In genomic region chr7:16754869-16755317, GRCh38 we compare ENCODE assay signal across 9 cellular contexts. TPM values are rescaled to one million over a fixed set of nuclear protein-coding genes. Genes with fewer than 3 reads are reported as not detected.
DNase-seq lines count a peak whose midpoint lies in the region; ATAC-seq and TF ChIP-seq lines count a peak whose summit lies in the region.
"Had no signal": no experiment of that assay in that cellular context is flagged by ENCODE, and none has a peak within 500 bp of the region (broad histone marks: within the 10 kb centered on the region; RNA-seq: fewer than 3 reads in every experiment).

No MANE protein-coding gene starts in this region.

- H3K4me1 Mint-ChIP-seq in memory B cell = peaks cover 38% of the 10 kb centered on the region

- 38 to 49% (median 42%) methylated on average over 5 of the region's 5 CpGs for WGBS in adrenal gland, 4 donors

- peaks cover 7% of the 10 kb centered on the region for H3K36me3 Mint-ChIP-seq in memory B cell

- BruUV-seq in A673 (replicated peaks; lab: Mats Ljungman, UMichigan) = TSS peak; percentile 49

- TF ChIP-seq CTCF in A673 (conservative IDR thresholded peaks at IDR 0.05; ENCODE audit: low read depth, low read length) (no peak), adrenal gland (IDR thresholded peaks at IDR 0.05) (no peak), uterus (IDR thresholded peaks at IDR 0.05) (no peak)

- H3K27ac Mint-ChIP-seq in memory B cell = peak overlapping the region; percentile 79

- CTCF ChIA-PET in A673 (lab: Charles Lee) = no interaction called here

- peaks cover 20% of the 10 kb centered on the region for H3K4me1 ChIP-seq in A673 (ENCODE audit: insufficient read depth, low read length, poor library complexity, severe bottlenecking)
- H3K4me1 ChIP-seq in adrenal gland (replicated peaks in 1 of 2) = peaks cover 0 to 6% of the 10 kb centered on the region in 2 donors
- no peaks in the 10 kb centered on the region for H3K4me1 ChIP-seq in uterus

- peaks cover 1% of the 10 kb centered on the region for H3K9me3 Mint-ChIP-seq in memory B cell

- H3K27me3 ChIP-seq in A673 (replicated peaks; ENCODE audit: insufficient read depth, low read depth, low read length, poor library complexity) (no peaks in the 10 kb centered on the region), adrenal gland (no peaks in the 10 kb centered on the region), uterus (no peaks in the 10 kb centered on the region)

- H3K4me3 ChIP-seq in A673 (ENCODE audit: low read depth, low read length, poor library complexity, severe bottlenecking) (peak overlapping the region; percentile 75), adrenal gland (peak overlapping the region in 2 of 4 donors; percentile 64 to 84), uterus (no peak overlapping the region)

- intact Hi-C loops in A673 (cut with micrococcal nuclease; ENCODE audit: unreplicated experiment) = no loop called here
- intact Hi-C loops in adrenal gland (cut with DNase I) = no loop called here
- intact Hi-C loops in uterus (cut with DNase I; ENCODE audit: low total_unique reads) = loop anchor here (5.0 kb wide), 1 partner anchor 1707 kb away; no protein-coding TSS in a partner anchor

- ATAC-seq in memory B cell (ENCODE audit: low read depth) = no peak

- TF ChIP-seq POLR2A in adrenal gland (IDR thresholded peaks at IDR 0.05) (no peak), uterus (IDR thresholded peaks at IDR 0.05) (no peak)

- H3K9me3 ChIP-seq in A673 (ENCODE audit: low read depth, low read length, poor library complexity, severe bottlenecking) = no peaks in the 10 kb centered on the region
- H3K9me3 ChIP-seq in adrenal gland (replicated peaks in 1 of 3) = no peaks in the 10 kb centered on the region
- no peaks in the 10 kb centered on the region for H3K9me3 ChIP-seq in uterus

- H3K27me3 Mint-ChIP-seq in memory B cell = no peaks in the 10 kb centered on the region

- no peak overlapping the region for H3K27ac ChIP-seq in A673 (ENCODE audit: low read depth, low read length, poor library complexity, severe bottlenecking)
- H3K27ac ChIP-seq in adrenal gland = peak overlapping the region in 3 of 5 donors; percentile 32 to 76 (median 65)
- peak overlapping the region in 1 of 2 donors; percentile 46 for H3K27ac ChIP-seq in uterus

- H3K36me3 ChIP-seq in A673 (ENCODE audit: insufficient read depth, low read length, poor library complexity, severe bottlenecking) (no peaks in the 10 kb centered on the region), adrenal gland (replicated peaks in 1 of 2) (no peaks in the 10 kb centered on the region), uterus (no peaks in the 10 kb centered on the region)

- POLR2A ChIA-PET in A673 (lab: Charles Lee; ENCODE audit: low non-redundant PET) = no interaction called here

- no peak for DNase-seq in A673 (ENCODE audit: low spot score)
- DNase-seq in HT-29 (ENCODE audit: low spot score) = peak; percentile 51
- no peak for DNase-seq in adrenal gland
- DNase-seq in memory B cell (ENCODE audit: low spot score in 2 of 2) = no peak
- no peak for DNase-seq in NCI-H1092 (lab: John Stamatoyannopoulos, UW)
- no peak for DNase-seq in SW480 (ENCODE audit: low spot score)
- DNase-seq in uterus = no peak
- DNase-seq in retina = no peak
- DNase-seq: effector memory CD4-positive, alpha-beta T cell had no signal

- peak overlapping the region; percentile 88 for H3K4me3 Mint-ChIP-seq in memory B cell

RNA-seq across cellular contexts. Expression of gene TSPAN13, which starts 1.3 kb away (rescaled TPM):
- total RNA-seq in A673 (2021) (157 and 159 TPM in 2 replicates), adrenal gland (100 to 1,000 TPM in 1 of 8 donors, 10 to 100 TPM in 7; 19.3 to 119 (median 45.3) TPM), uterus (10 to 100 TPM in 3 of 4 donors, 1 to 10 TPM in 1; 4.9 to 19.1 (median 13.2) TPM)
- 25.9 and 33.8 TPM in 2 replicates for total RNA-seq in HT-29 (2014; rRNA removed; shearing (Covaris generic))
- 10 to 100 TPM; 53.6 to 71.4 (median 68.2) TPM for polyA plus RNA-seq in adrenal gland

RNA-seq across cellular contexts. Expression of gene AGR2, which starts 49.9 kb away (rescaled TPM):
- total RNA-seq in A673 (2021) (not detected in 2 replicates), adrenal gland (1 to 10 TPM in 2 of 8 donors, not detected in 6; 1.3 to 1.4 TPM), uterus (10 to 100 TPM in 1 of 4 donors, not detected in 3; 16.7 TPM)
- total RNA-seq in HT-29 (2014; rRNA removed; shearing (Covaris generic)) = 163 and 215 TPM in 2 replicates
- polyA plus RNA-seq in adrenal gland = under 1 TPM in 2 of 3 donors, not detected in 1; 0.13 to 0.56 TPM
